1 cellular context compared by ENCODE assay signal in genomic region chr4:107034091-107034698, GRCh38.
A peak's percentile ranks its signal among the peaks of the same experiment; 100 is the strongest.
TF ChIP-seq lines count a peak whose summit lies in the region.

No MANE protein-coding gene starts in this region.

TF ChIP-seq in HepG2, 621 proteins besides CTCF, POLR2A, EP300 and RAD21 (continued from another document):
- TF ChIP-seq ZNF407 (CRISPR knock-in tag; IDR thresholded peaks at IDR 0.05; ENCODE audit: not compliant biosample characterization) (no peak), HMGXB4 (CRISPR knock-in tag; IDR thresholded peaks at IDR 0.05; ENCODE audit: borderline replicate concordance in 1 of 2, low read depth in 1 of 2) (peak in 1 of 2 experiments; percentile 48; a peak in 1 of 4 replicates), ZNF20 (CRISPR knock-in tag; IDR thresholded peaks at IDR 0.05) (no peak), ZMYM4 (CRISPR knock-in tag; IDR thresholded peaks at IDR 0.05) (0 out of 2 replicates have a peak, but pooled peaks have one; percentile 38), ZNF782 (CRISPR knock-in tag; IDR thresholded peaks at IDR 0.05; ENCODE audit: borderline replicate concordance) (0 out of 2 replicates have a peak, but pooled peaks have one; percentile 13), ZNF687 (CRISPR knock-in tag; IDR thresholded peaks at IDR 0.05) (peak; percentile 35; the same call in 1 of the 2 replicates), ZNF768 (CRISPR knock-in tag; IDR thresholded peaks at IDR 0.05) (0 out of 2 replicates have a peak, but pooled peaks have one; percentile 14), ZFP91 (CRISPR knock-in tag; IDR thresholded peaks at IDR 0.05; ENCODE audit: borderline replicate concordance) (0 out of 2 replicates have a peak, but pooled peaks have one; percentile 23), PRDM15 (CRISPR knock-in tag; IDR thresholded peaks at IDR 0.05) (no peak), JDP2 (CRISPR knock-in tag; IDR thresholded peaks at IDR 0.05; ENCODE audit: borderline replicate concordance) (no peak), ZNF800 (CRISPR knock-in tag; IDR thresholded peaks at IDR 0.05) (peak; percentile 76; the same call in 1 of the 2 replicates), ZNF510 (CRISPR knock-in tag; IDR thresholded peaks at IDR 0.05; ENCODE audit: low read depth) (no peak), AGO2 (optimal IDR thresholded peaks at IDR 0.05; ENCODE audit: low read depth, low read length) (no peak), XRCC5 (optimal IDR thresholded peaks at IDR 0.05; ENCODE audit: low read length) (peak; percentile 39)
